8 cellular contexts compared by ENCODE assay signal in the genomic region with DNA sequence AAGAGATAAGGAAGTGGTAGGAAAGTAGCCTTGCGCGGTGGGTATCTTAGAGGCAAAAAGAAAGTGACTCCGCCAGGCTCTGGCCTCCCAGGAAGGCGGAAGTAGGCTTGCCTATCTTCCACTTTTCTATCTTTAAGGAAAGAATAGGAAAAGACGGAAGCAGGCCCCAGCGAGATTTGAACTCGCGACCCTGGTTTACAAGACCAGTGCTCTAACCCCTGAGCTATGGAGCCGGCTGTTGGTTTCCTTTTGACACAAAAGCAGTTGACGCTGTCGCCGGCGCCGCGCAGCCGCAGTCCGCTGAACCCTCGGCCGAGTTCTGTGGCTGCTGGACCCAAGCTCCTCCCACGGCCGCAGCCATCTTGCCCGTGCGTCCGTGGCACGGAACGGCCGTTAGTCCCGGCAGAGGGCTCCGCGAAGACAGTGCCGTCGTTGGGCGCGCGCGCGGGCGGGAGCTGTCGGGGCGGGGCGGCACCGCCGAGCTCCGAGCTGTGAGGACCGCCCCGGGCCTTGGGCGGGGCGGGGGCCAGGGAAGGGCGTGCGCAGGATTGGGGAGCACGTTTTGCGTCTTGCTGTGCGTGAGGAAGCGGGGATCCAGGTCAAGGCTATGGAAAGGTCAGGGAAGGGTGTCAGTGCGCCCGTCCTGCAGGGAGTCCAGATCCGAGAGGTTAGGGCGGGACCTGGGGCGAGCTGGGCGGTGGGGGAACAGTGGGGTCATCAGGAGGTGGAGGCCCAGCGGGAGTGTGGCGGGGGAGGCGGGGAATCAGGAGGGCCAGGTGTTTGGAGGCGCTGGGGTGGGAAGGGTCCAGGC. TPM values are rescaled to one million over a fixed set of nuclear protein-coding genes. Genes with fewer than 3 reads are reported as not detected.
DNase-seq lines count a peak whose midpoint lies in the region; ATAC-seq and TF ChIP-seq lines count a peak whose summit lies in the region.

No MANE protein-coding gene starts in this region.

- intact Hi-C loops in left lung (cut with DNase I) = no loop called here

- no peaks in the 10 kb centered on the region for H3K27me3 ChIP-seq in WERI-Rb-1 (ENCODE audit: insufficient read depth, low read depth, severe bottlenecking)
- H3K27me3 ChIP-seq in left lung = no peaks in the 10 kb centered on the region

- H3K36me3 ChIP-seq in WERI-Rb-1 = no peaks in the 10 kb centered on the region
- H3K36me3 ChIP-seq in left lung = no peaks in the 10 kb centered on the region

- TF ChIP-seq CTCF in WERI-Rb-1 (IDR thresholded peaks at IDR 0.05; ENCODE audit: low read depth, low read length) (no peak), choroid plexus epithelial cell (conservative IDR thresholded peaks at IDR 0.05; ENCODE audit: low read depth, low read length) (no peak), left lung (IDR thresholded peaks at IDR 0.05) (no peak)

- H3K27ac ChIP-seq in WERI-Rb-1 (peak overlapping the region; percentile 84), left lung (peak overlapping the region; percentile 91 to 94)

- H3K4me3 ChIP-seq in WERI-Rb-1 (ENCODE audit: low read depth, low read length) = peak overlapping the region; percentile 85
- peak overlapping the region; percentile 83 for H3K4me3 ChIP-seq in choroid plexus epithelial cell (ENCODE audit: low read depth, low read length)
- H3K4me3 ChIP-seq in left lung = peak overlapping the region; percentile 61 to 85

- ATAC-seq in HG03159 (IDR thresholded peaks at IDR 0.05; ENCODE audit: unreplicated experiment) = peak; percentile 51
- ATAC-seq in left lung = peak; percentile 80

- DNase-seq in activated gamma-delta T cell treated with Interleukin-2 at 50 U/mL for 16 hours = peak; percentile 94
- no peak for DNase-seq in activated gamma-delta T cell (lab: John Stamatoyannopoulos, UW)
- peak; percentile 85 for DNase-seq in WERI-Rb-1
- DNase-seq in choroid plexus epithelial cell (ENCODE audit: low read depth) = peak; percentile 96
- peak; percentile 94 to 98 for DNase-seq in left lung
- peak; percentile 96 for DNase-seq in stimulated activated CD4-positive, alpha-beta T cell treated with anti-CD3 and anti-CD28 coated beads, Interleukin-4, amount 100 ng/mL, for 24 hours
- no peak for DNase-seq in amygdala (lab: John Stamatoyannopoulos, UW)

- no peaks in the 10 kb centered on the region for H3K9me3 ChIP-seq in WERI-Rb-1 (ENCODE audit: severe bottlenecking)
- H3K9me3 ChIP-seq in left lung = no peaks in the 10 kb centered on the region

- peaks cover 5 to 37% of the 10 kb centered on the region in 2 donors for H3K4me1 ChIP-seq in left lung

RNA-seq across cellular contexts. Expression of a gene that starts 13.3 kb away (rescaled TPM):
- 1 to 10 TPM; 4.3 to 5.7 TPM for total RNA-seq in left lung

RNA-seq across cellular contexts. Expression of a gene that starts 31.4 kb away (rescaled TPM):
- 10 to 100 TPM; 24.2 to 24.5 TPM for total RNA-seq in left lung

RNA-seq across cellular contexts. Expression of a gene that starts 44.3 kb away (rescaled TPM):
- total RNA-seq in left lung = not detected

RNA-seq across cellular contexts. Expression of a gene that starts 52.0 kb away (rescaled TPM):
- total RNA-seq in left lung = 1,000 to 10,000 TPM; 1,244 to 1,308 TPM

Comparison
In these comparisons a context has a peak if more than half of its experiments do, and no peak if none do; other contexts are left out.
1. DNase-seq: peak in activated gamma-delta T cell treated with Interleukin-2 at 50 U/mL for 16 hours (single experiment), WERI-Rb-1 (single experiment), choroid plexus epithelial cell (single experiment), left lung (2 of 2) and stimulated activated CD4-positive, alpha-beta T cell treated with anti-CD3 and anti-CD28 coated beads, Interleukin-4, amount 100 ng/mL, for 24 hours (single experiment); none in activated gamma-delta T cell (single experiment) and amygdala (0 of 56).
2. Peak in every context shown above with its lines, with median percentiles within 50 percentile points of each other: H3K4me3 ChIP-seq.